ENCODE assay signal across 21 cellular contexts in the genomic region with DNA sequence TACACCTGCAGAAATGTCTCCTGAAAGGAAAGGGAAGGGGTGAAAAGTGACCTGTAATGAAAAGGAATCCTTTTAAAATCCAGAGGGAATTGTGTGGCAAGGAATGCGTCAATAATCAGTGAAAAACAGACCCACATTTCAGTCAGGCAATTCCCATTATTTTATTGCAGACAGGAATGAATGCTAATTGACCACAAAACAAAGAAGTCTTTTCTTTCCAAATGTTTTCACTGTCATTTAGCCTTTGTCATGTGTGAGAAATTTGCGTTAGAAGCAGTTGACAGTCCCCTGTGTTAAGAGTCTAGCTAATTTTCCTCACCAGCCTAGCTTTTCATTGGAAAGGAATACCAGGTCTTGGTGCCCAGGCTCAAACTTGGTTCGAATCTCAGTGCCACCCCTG.
A peak's percentile ranks its signal among the peaks of the same experiment; 100 is the strongest.
DNase-seq lines count a peak whose midpoint lies in the region; TF ChIP-seq lines count a peak whose summit lies in the region.
"Had no signal": no experiment of that assay in that cellular context is flagged by ENCODE, and none has a peak within 500 bp of the region (broad histone marks: within the 10 kb centered on the region; RNA-seq: fewer than 3 reads in every experiment).

No MANE protein-coding gene starts in this region.

- TF ChIP-seq CTCF in breast epithelium (IDR thresholded peaks at IDR 0.05) (no peak), Peyer's patch (IDR thresholded peaks at IDR 0.05) (no peak), stomach (IDR thresholded peaks at IDR 0.05) (no peak)

- H3K27ac ChIP-seq in ectodermal cell (ENCODE audit: insufficient read depth, low read depth, low read length, poor library complexity, severe bottlenecking) (peak overlapping the region; percentile 68), substantia nigra (ENCODE audit: low read depth, low read length, poor library complexity, severe bottlenecking) (peak overlapping the region; percentile 80), breast epithelium (no peak overlapping the region), Peyer's patch (no peak overlapping the region), stomach (no peak overlapping the region)
- H3K27ac ChIP-seq: SJCRH30 had no signal

- intact Hi-C loops in breast epithelium (cut with DNase I; ENCODE audit: low total_unique reads) (loop anchor here (10.0 kb wide), 2 partner anchors 304 to 784 kb away; no protein-coding TSS in a partner anchor), stomach (cut with DNase I; ENCODE audit: low total_unique reads) (no loop called here)

- H3K4me1 ChIP-seq in ectodermal cell (ENCODE audit: control insufficient read depth, insufficient read depth, low read length) (peaks cover 7% of the 10 kb centered on the region), breast epithelium (no peaks in the 10 kb centered on the region), Peyer's patch (no peaks in the 10 kb centered on the region), stomach (no peaks in the 10 kb centered on the region)
- H3K4me1 ChIP-seq: SJCRH30 had no signal

- WGBS in ectodermal cell, 2 experiments = 71 to 79% methylated on average over 3 of the region's 3 CpGs
- 79 to 89% (median 80%) methylated on average over 3 of the region's 3 CpGs for WGBS in stomach, 5 donors

- H3K27me3 ChIP-seq in ectodermal cell (ENCODE audit: control insufficient read depth, insufficient read depth, low read length, poor library complexity, severe bottlenecking) = no peaks in the 10 kb centered on the region
- H3K27me3 ChIP-seq in breast epithelium = no peaks in the 10 kb centered on the region
- H3K27me3 ChIP-seq in Peyer's patch = no peaks in the 10 kb centered on the region
- no peaks in the 10 kb centered on the region for H3K27me3 ChIP-seq in stomach
- H3K27me3 ChIP-seq: SJCRH30 had no signal

- TF ChIP-seq EP300 in stomach (IDR thresholded peaks at IDR 0.05) = no peak

- DNase-seq in NCI-H1048 (lab: John Stamatoyannopoulos, UW) (peak; percentile 32), medulla oblongata (ENCODE audit: extremely low spot score) (peak; percentile 66), substantia nigra (lab: John Stamatoyannopoulos, UW) (peak in 2 of 49 donors; percentile 2 to 24), SHP77 (lab: John Stamatoyannopoulos, UW) (no peak), breast epithelium (ENCODE audit: low spot score in 2 of 2) (no peak), Peyer's patch (no peak), stomach (no peak)
- DNase-seq: CD4-positive, CD25-positive, alpha-beta regulatory T cell; COR-L47; DMS79 treated with DMSO at 0.1 percent for 48 hours; GOT3; Karpas-422; NCI-H1694; NCI-H2081; NCI-H2171; NCI-H345; NCI-H524; NCI-H774; NK-92 treated with Interleukin-12 subunit alpha and Interleukin-12 subunit beta, amount 100 ng/mL, for 24 hours; SJCRH30 had no signal

- H3K36me3 ChIP-seq in ectodermal cell (ENCODE audit: control insufficient read depth, insufficient read depth, low read length) (peaks cover 4% of the 10 kb centered on the region), breast epithelium (no peaks in the 10 kb centered on the region), Peyer's patch (no peaks in the 10 kb centered on the region), stomach (no peaks in the 10 kb centered on the region)
- H3K36me3 ChIP-seq: SJCRH30 had no signal

- no peak for TF ChIP-seq POLR2A in breast epithelium (IDR thresholded peaks at IDR 0.05)
- no peak for TF ChIP-seq POLR2A in Peyer's patch (IDR thresholded peaks at IDR 0.05)
- TF ChIP-seq POLR2A in stomach (IDR thresholded peaks at IDR 0.05) = no peak

- H3K9me3 ChIP-seq in ectodermal cell (ENCODE audit: control insufficient read depth, low read length) (no peaks in the 10 kb centered on the region), breast epithelium (no peaks in the 10 kb centered on the region), Peyer's patch (no peaks in the 10 kb centered on the region), stomach (no peaks in the 10 kb centered on the region)
- H3K9me3 ChIP-seq: SJCRH30 had no signal

- H3K4me3 ChIP-seq in ectodermal cell (ENCODE audit: insufficient read depth, low read depth, low read length) (no peak overlapping the region), breast epithelium (no peak overlapping the region), Peyer's patch (no peak overlapping the region), stomach (no peak overlapping the region)
- H3K4me3 ChIP-seq: SJCRH30 had no signal

Comparison
In these comparisons a context has a peak if more than half of its experiments do, and no peak if none do; other contexts are left out.
1. DNase-seq: peak in NCI-H1048 (single experiment) and medulla oblongata (single experiment); none in SHP77 (0 of 2), breast epithelium (0 of 2), Peyer's patch (0 of 3) and stomach (single experiment).
2. H3K27ac ChIP-seq: peak in ectodermal cell (single experiment) and substantia nigra (single experiment); none in breast epithelium (0 of 2), Peyer's patch (0 of 4) and stomach (0 of 5).